In the genomic region with DNA sequence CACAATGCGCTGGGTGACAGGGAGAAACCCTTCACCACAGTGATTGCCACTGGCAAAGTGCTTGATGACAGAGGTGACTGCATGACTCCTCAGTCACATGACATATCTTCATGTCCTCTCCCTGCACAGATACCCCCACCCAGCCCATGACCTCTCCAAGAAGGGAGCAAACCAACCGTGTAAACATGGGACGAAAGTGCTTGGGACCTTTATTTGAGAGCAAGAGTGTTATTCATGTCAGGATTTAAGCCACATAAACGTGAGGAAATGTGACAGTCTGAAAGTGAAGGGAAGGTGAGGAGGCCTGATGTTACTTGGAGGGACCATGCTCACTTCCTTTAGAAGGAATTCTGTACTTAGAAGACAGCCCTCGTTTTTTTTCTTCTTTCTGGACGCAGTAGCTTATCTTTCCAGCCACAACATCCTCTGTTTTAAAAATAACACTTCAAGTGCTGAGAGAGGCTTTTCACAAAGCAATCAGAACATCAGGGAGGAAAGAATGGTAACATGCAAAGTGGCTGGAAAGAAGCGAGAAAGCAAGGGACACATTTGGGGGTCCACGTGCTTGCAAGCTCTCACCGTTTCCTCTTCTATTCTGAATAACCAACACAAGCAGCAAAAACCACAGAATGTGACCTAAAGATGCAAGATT, we compare ENCODE assay signal across 10 cellular contexts. TPM values are rescaled to one million over a fixed set of nuclear protein-coding genes. Genes with fewer than 3 reads are reported as not detected.
A peak's percentile ranks its signal among the peaks of the same experiment; 100 is the strongest.
DNase-seq lines count a peak whose midpoint lies in the region; ATAC-seq and TF ChIP-seq lines count a peak whose summit lies in the region.
"Had no signal": no experiment of that assay in that cellular context is flagged by ENCODE, and none has a peak within 500 bp of the region (broad histone marks: within the 10 kb centered on the region; RNA-seq: fewer than 3 reads in every experiment).

No MANE protein-coding gene starts in this region.

- DNase-seq in DMS79 treated with DMSO at 0.1 percent for 48 hours (lab: John Stamatoyannopoulos, UW) (peak; percentile 23), SK-N-MC (ENCODE audit: low read depth, low spot score) (no peak), globus pallidus (ENCODE audit: low spot score) (peak; percentile 56), psoas muscle (no peak), NCI-H345 (lab: John Stamatoyannopoulos, UW) (no peak)
- no peak for DNase-seq in activated CD4-positive, alpha-beta T cell treated with anti-CD3 and anti-CD28 coated beads for 1 hour

- H3K27ac ChIP-seq in SK-N-MC, result peak overlapping the region; percentile 82
- peak overlapping the region; percentile 85 for H3K27ac ChIP-seq in psoas muscle

- H3K9me3 ChIP-seq in SK-N-MC (ENCODE audit: low read depth, low read length) (no peaks in the 10 kb centered on the region), psoas muscle (no peaks in the 10 kb centered on the region)

- no peak for TF ChIP-seq CTCF in psoas muscle (IDR thresholded peaks at IDR 0.05)

- H3K4me3 ChIP-seq in SK-N-MC (peak overlapping the region; percentile 36; the same call in 1 of the 2 replicates), psoas muscle (no peak overlapping the region)

- intact Hi-C loops in psoas muscle (cut with DNase I), result loop anchor here in 1 of 2 donors (2.0 kb wide), 1 partner anchor 51 kb away; no protein-coding TSS in a partner anchor

- 38 to 58% (median 56%) methylated on average over 9 of the region's 9 CpGs for WGBS in psoas muscle, 3 donors

- H3K36me3 ChIP-seq in SK-N-MC (ENCODE audit: insufficient read depth, low read length) (peaks cover 65% of the 10 kb centered on the region), psoas muscle (ENCODE audit: insufficient read depth in 1 of 2, low read depth in 1 of 2) (peaks cover 2 to 77% of the 10 kb centered on the region in 2 donors)

- H3K27me3 ChIP-seq in psoas muscle (ENCODE audit: insufficient read depth in 3 of 3, low read length in 2 of 3), result no peaks in the 10 kb centered on the region

- ATAC-seq in psoas muscle, result peak; percentile 65 to 67 (median 66)
- ATAC-seq in HG03095 (IDR thresholded peaks at IDR 0.05; ENCODE audit: unreplicated experiment), result no peak
- ATAC-seq in HG02852 (IDR thresholded peaks at IDR 0.05; ENCODE audit: unreplicated experiment), result no peak

- H3K4me1 ChIP-seq in psoas muscle, result peaks cover 20% of the 10 kb centered on the region

- H3K9ac ChIP-seq in SK-N-MC (ENCODE audit: insufficient read length), result no peak overlapping the region

RNA-seq across cellular contexts. Expression of a gene that starts 35.6 kb away (rescaled TPM):
- 100 to 1,000 TPM in 2 of 4 donors, 10 to 100 TPM in 2; 49.1 to 125 (median 86.1) TPM for total RNA-seq in psoas muscle
- 10 to 100 TPM; 60.7 to 80.2 (median 65.4) TPM for polyA plus RNA-seq in psoas muscle

RNA-seq across cellular contexts. Expression of a gene that starts 59.8 kb away (rescaled TPM):
- under 1 TPM in 1 of 4 donors, not detected in 3; 0.32 TPM for total RNA-seq in psoas muscle
- polyA plus RNA-seq in psoas muscle, result under 1 TPM in 2 of 3 donors, not detected in 1; 0.07 to 0.25 TPM
- total RNA-seq: mesothelial cell of epicardium; T-helper 1 cell treated with Interleukin-12 subunit alpha and Interleukin-12 subunit beta and Interleukin-4 antibody, amounts not matched to agents 30 ng/mL and 1 ng/mL, for 36 hours had no signal

Comparison
In these comparisons a context has a peak if more than half of its experiments do, and no peak if none do; other contexts are left out.
1. DNase-seq: peak in DMS79 treated with DMSO at 0.1 percent for 48 hours (single experiment) and globus pallidus (single experiment); none in SK-N-MC (single experiment), psoas muscle (0 of 2), NCI-H345 (single experiment) and activated CD4-positive, alpha-beta T cell treated with anti-CD3 and anti-CD28 coated beads for 1 hour (single experiment).
2. ATAC-seq: peak in psoas muscle (4 of 4); none in HG03095 (single experiment) and HG02852 (single experiment).